ENCODE assay signal across 9 cellular contexts in genomic region chr12:121033625-121034349, GRCh38. TPM values are rescaled to one million over a fixed set of nuclear protein-coding genes. Genes with fewer than 3 reads are reported as not detected.
DNase-seq lines count a peak whose midpoint lies in the region; ATAC-seq, FAIRE-seq and TF ChIP-seq lines count a peak whose summit lies in the region.
"Had no signal": no experiment of that assay in that cellular context is flagged by ENCODE, and none has a peak within 500 bp of the region (broad histone marks: within the 10 kb centered on the region; RNA-seq: fewer than 3 reads in every experiment).

No MANE protein-coding gene starts in this region.

- H3K4me1 ChIP-seq in astrocyte (ENCODE audit: insufficient read depth, low read length) (peaks cover 6% of the 10 kb centered on the region), heart right ventricle (peaks cover 0 to 49% (median 5%) of the 10 kb centered on the region in 9 donors), right atrium auricular region (peaks cover 0 to 5% of the 10 kb centered on the region in 2 donors)

- H3K9me3 ChIP-seq in astrocyte (ENCODE audit: insufficient read depth, low read depth, low read length), result no peaks in the 10 kb centered on the region
- H3K9me3 ChIP-seq in heart right ventricle, result no peaks in the 10 kb centered on the region
- no peaks in the 10 kb centered on the region for H3K9me3 ChIP-seq in right atrium auricular region

- DNase-seq in T-helper 1 cell, result peak in 4 of 5 donors; percentile 43 to 93 (median 45)
- DNase-seq in astrocyte (ENCODE audit: low read depth), result peak; percentile 36
- DNase-seq in stimulated activated CD4-positive, alpha-beta T cell treated with anti-CD3 and anti-CD28 coated beads, Interleukin-12 subunit alpha, Interleukin-12 subunit beta, amount 100 ng/mL, for 24 hours (ENCODE audit: low read depth in 2 of 2), result peak; percentile 13 to 32
- DNase-seq in NCI-H524 treated with DMSO at 0.1 percent for 48 hours (lab: John Stamatoyannopoulos, UW), result no peak
- DNase-seq in heart right ventricle, result no peak
- DNase-seq in right atrium auricular region (ENCODE audit: low spot score), result no peak
- DNase-seq in hypothalamus (lab: John Stamatoyannopoulos, UW), result no peak

- no peaks in the 10 kb centered on the region for H3K36me3 Mint-ChIP-seq in astrocyte (ENCODE audit: low read depth, unreplicated experiment)

- no peak for TF ChIP-seq CTCF in astrocyte (IDR thresholded peaks at IDR 0.05; ENCODE audit: insufficient read depth, low read depth, low read length)
- no peak for TF ChIP-seq CTCF in heart right ventricle (IDR thresholded peaks at IDR 0.05)
- TF ChIP-seq CTCF in right atrium auricular region (IDR thresholded peaks at IDR 0.05), result no peak

- ATAC-seq in GM18498 (IDR thresholded peaks at IDR 0.05; ENCODE audit: unreplicated experiment), result peak; percentile 47
- ATAC-seq in heart right ventricle, result no peak

- no peaks in the 10 kb centered on the region for H3K79me2 ChIP-seq in astrocyte (ENCODE audit: insufficient read depth, low read length)

- H3K27ac ChIP-seq in astrocyte (ENCODE audit: low read depth, low read length) (no peak overlapping the region), heart right ventricle (peak overlapping the region in 1 of 10 donors; percentile 71), right atrium auricular region (no peak overlapping the region)

- H3K4me1 Mint-ChIP-seq in astrocyte (ENCODE audit: low read depth, unreplicated experiment), result peaks cover 16% of the 10 kb centered on the region

- intact Hi-C loops in heart right ventricle (cut with DNase I), result no loop called here

- peak overlapping the region; percentile 20 for H2AFZ ChIP-seq in astrocyte (ENCODE audit: low read depth, low read length)

- WGBS in heart right ventricle, 2 donors, result 87 to 89% methylated on average over 10 of the region's 10 CpGs

- H3K27me3 ChIP-seq in astrocyte (ENCODE audit: insufficient read depth, low read length) (no peaks in the 10 kb centered on the region), heart right ventricle (peaks cover 0 to 8% (median 0%) of the 10 kb centered on the region in 7 donors), right atrium auricular region (no peaks in the 10 kb centered on the region)

- H3K27me3 Mint-ChIP-seq in astrocyte (ENCODE audit: low read depth, unreplicated experiment), result peaks cover 3% of the 10 kb centered on the region

- peak overlapping the region; percentile 33 for H3K4me2 ChIP-seq in astrocyte (ENCODE audit: low read length)

- no peak overlapping the region for H3K9ac ChIP-seq in astrocyte (ENCODE audit: low read length)

- H3K4me3 Mint-ChIP-seq in astrocyte (ENCODE audit: unreplicated experiment), result peak overlapping the region; percentile 45

- H3K4me3 ChIP-seq in astrocyte (ENCODE audit: insufficient read depth, low read depth, low read length) (no peak overlapping the region), heart right ventricle (no peak overlapping the region), right atrium auricular region (no peak overlapping the region)

- no peaks in the 10 kb centered on the region for H4K20me1 ChIP-seq in astrocyte (ENCODE audit: insufficient read depth, low read length)

- no peaks in the 10 kb centered on the region for H3K9me3 Mint-ChIP-seq in astrocyte (ENCODE audit: unreplicated experiment)

- FAIRE-seq in astrocyte (lab: Jason Lieb, UNC), result no peak

- H3K36me3 ChIP-seq in astrocyte (ENCODE audit: insufficient read depth, low read length), result no peaks in the 10 kb centered on the region
- H3K36me3 ChIP-seq in heart right ventricle, result peaks cover 0 to 42% (median 0%) of the 10 kb centered on the region in 9 donors
- H3K36me3 ChIP-seq in right atrium auricular region, result no peaks in the 10 kb centered on the region

- H3K27ac Mint-ChIP-seq in astrocyte (ENCODE audit: unreplicated experiment), result no peak overlapping the region

RNA-seq across cellular contexts. Expression of gene OASL, which starts 5.3 kb away (rescaled TPM):
- total RNA-seq in astrocyte, result 0.75 and 1.3 TPM in 2 replicates
- total RNA-seq in heart right ventricle, result 1 to 10 TPM in 4 of 10 donors, under 1 TPM in 6; 0.19 to 2.5 (median 0.97) TPM
- under 1 TPM; 0.70 to 0.95 TPM for polyA plus RNA-seq in heart right ventricle
- total RNA-seq in right atrium auricular region, result under 1 TPM in 1 of 2 donors, not detected in 1; 0.70 TPM

RNA-seq across cellular contexts. Expression of gene C12orf43, which starts 17.5 kb away (rescaled TPM):
- total RNA-seq in astrocyte (16.2 and 19.4 TPM in 2 replicates), heart right ventricle (10 to 100 TPM in 1 of 10 donors, 1 to 10 TPM in 9; 5.7 to 11.4 (median 8.2) TPM), right atrium auricular region (10 to 100 TPM in 1 of 2 donors, 1 to 10 TPM in 1; 8.8 to 12.1 TPM)
- polyA plus RNA-seq in heart right ventricle, result 10 to 100 TPM in 1 of 2 donors, 1 to 10 TPM in 1; 8.6 to 10.8 TPM

RNA-seq across cellular contexts. Expression of gene HNF1A, which starts 55.4 kb away (rescaled TPM):
- total RNA-seq in astrocyte (not detected in 2 replicates), heart right ventricle (not detected), right atrium auricular region (not detected)
- under 1 TPM in 1 of 2 donors, not detected in 1; 0.04 TPM for polyA plus RNA-seq in heart right ventricle
- total RNA-seq: activated CD8-positive, alpha-beta memory T cell treated with anti-CD3 and anti-CD28 coated beads for 36 hours had no signal

Comparison
In these comparisons a context has a peak if more than half of its experiments do, and no peak if none do; other contexts are left out.
1. DNase-seq: peak in T-helper 1 cell (4 of 5), astrocyte (single experiment) and stimulated activated CD4-positive, alpha-beta T cell treated with anti-CD3 and anti-CD28 coated beads, Interleukin-12 subunit alpha, Interleukin-12 subunit beta, amount 100 ng/mL, for 24 hours (2 of 2); none in NCI-H524 treated with DMSO at 0.1 percent for 48 hours (single experiment), heart right ventricle (0 of 2), right atrium auricular region (single experiment) and hypothalamus (0 of 51).